ENCODE assay signal across 2 cellular contexts in the genomic region with DNA sequence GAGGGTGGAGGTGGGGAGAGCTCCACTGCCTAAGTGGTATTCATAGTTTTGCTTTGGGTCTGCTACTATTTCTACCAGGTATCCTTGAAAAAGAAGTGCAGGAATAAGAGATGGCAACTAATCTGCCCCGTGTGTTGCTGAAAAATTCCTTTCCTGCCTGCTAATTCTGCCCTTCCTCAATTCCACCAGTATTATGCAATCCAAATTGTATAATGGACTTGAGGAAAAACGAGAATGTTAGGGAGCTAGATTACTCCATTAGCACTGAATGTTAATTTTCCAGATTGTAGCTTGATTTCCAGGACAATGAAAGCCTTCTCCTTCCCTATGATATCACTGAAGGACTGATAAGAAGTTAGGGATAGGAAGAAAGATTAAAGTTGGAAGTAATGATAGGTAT.
A peak's percentile ranks its signal among the peaks of the same experiment; 100 is the strongest.
TF ChIP-seq lines count a peak whose summit lies in the region.

No MANE protein-coding gene starts in this region.

TF ChIP-seq in A549, 52 proteins besides CTCF, POLR2A, EP300 and RAD21:
- TF ChIP-seq, protein P1, sequence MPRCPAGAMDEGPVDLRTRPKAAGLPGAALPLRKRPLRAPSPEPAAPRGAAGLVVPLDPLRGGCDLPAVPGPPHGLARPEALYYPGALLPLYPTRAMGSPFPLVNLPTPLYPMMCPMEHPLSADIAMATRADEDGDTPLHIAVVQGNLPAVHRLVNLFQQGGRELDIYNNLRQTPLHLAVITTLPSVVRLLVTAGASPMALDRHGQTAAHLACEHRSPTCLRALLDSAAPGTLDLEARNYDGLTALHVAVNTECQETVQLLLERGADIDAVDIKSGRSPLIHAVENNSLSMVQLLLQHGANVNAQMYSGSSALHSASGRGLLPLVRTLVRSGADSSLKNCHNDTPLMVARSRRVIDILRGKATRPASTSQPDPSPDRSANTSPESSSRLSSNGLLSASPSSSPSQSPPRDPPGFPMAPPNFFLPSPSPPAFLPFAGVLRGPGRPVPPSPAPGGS (IDR thresholded peaks at IDR 0.05): no peak
- TF ChIP-seq NPAS2 (CRISPR knock-in tag; IDR thresholded peaks at IDR 0.05; ENCODE audit: borderline replicate concordance): no peak
- TF ChIP-seq, protein P2, sequence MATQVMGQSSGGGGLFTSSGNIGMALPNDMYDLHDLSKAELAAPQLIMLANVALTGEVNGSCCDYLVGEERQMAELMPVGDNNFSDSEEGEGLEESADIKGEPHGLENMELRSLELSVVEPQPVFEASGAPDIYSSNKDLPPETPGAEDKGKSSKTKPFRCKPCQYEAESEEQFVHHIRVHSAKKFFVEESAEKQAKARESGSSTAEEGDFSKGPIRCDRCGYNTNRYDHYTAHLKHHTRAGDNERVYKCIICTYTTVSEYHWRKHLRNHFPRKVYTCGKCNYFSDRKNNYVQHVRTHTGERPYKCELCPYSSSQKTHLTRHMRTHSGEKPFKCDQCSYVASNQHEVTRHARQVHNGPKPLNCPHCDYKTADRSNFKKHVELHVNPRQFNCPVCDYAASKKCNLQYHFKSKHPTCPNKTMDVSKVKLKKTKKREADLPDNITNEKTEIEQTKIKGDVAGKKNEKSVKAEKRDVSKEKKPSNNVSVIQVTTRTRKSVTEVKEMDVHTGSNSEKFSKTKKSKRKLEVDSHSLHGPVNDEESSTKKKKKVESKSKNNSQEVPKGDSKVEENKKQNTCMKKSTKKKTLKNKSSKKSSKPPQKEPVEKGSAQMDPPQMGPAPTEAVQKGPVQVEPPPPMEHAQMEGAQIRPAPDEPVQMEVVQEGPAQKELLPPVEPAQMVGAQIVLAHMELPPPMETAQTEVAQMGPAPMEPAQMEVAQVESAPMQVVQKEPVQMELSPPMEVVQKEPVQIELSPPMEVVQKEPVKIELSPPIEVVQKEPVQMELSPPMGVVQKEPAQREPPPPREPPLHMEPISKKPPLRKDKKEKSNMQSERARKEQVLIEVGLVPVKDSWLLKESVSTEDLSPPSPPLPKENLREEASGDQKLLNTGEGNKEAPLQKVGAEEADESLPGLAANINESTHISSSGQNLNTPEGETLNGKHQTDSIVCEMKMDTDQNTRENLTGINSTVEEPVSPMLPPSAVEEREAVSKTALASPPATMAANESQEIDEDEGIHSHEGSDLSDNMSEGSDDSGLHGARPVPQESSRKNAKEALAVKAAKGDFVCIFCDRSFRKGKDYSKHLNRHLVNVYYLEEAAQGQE (IDR thresholded peaks at IDR 0.05): no peak

TF ChIP-seq in HCT116, 20 proteins besides CTCF, POLR2A, EP300 and RAD21:
- TF ChIP-seq, protein P2 (IDR thresholded peaks at IDR 0.05; ENCODE audit: low read depth): no peak
- peak; percentile 28 for TF ChIP-seq CEBPB (IDR thresholded peaks at IDR 0.05; ENCODE audit: low read depth)
